Comparison of ENCODE assay signal across 12 cellular contexts in genomic region chr15:99443768-99444446, GRCh38.
DNase-seq lines count a peak whose midpoint lies in the region; ATAC-seq and TF ChIP-seq lines count a peak whose summit lies in the region.
"Had no signal": no experiment of that assay in that cellular context is flagged by ENCODE, and none has a peak within 500 bp of the region (broad histone marks: within the 10 kb centered on the region; RNA-seq: fewer than 3 reads in every experiment).

No MANE protein-coding gene starts in this region.

- no peaks in the 10 kb centered on the region for H3K36me3 ChIP-seq in naive thymus-derived CD4-positive, alpha-beta T cell (ENCODE audit: control insufficient read depth in 2 of 3, insufficient read depth in 3 of 3, low read length in 3 of 3)

- H3K9me3 Mint-ChIP-seq in natural killer cell (no peaks in the 10 kb centered on the region), endothelial cell (ENCODE audit: unreplicated experiment) (no peaks in the 10 kb centered on the region)
- H3K9me3 Mint-ChIP-seq in natural killer cell treated with Interleukin-12 subunit alpha and Interleukin-12 subunit beta and Interleukin-15 and Interleukin-18, amount 100 ng/mL, for 72 hours = no peaks in the 10 kb centered on the region
- H3K9me3 Mint-ChIP-seq in naive thymus-derived CD4-positive, alpha-beta T cell = peaks cover 0 to 4% (median 0%) of the 10 kb centered on the region in 11 donors
- H3K9me3 Mint-ChIP-seq: type B pancreatic cell had no signal

- POLR2A ChIA-PET in naive thymus-derived CD4-positive, alpha-beta T cell (lab: Charles Lee) = interaction anchor here (0.6 to 7.5 kb wide), 8 partner anchors 12 to 124 kb away, joined by 3 to 71 read pairs (median 4); partner anchors contain the start of gene MEF2A

- DNase-seq in natural killer cell (peak; percentile 9), ecto neural progenitor cell (ENCODE audit: low spot score) (peak; percentile 39), endothelial cell (ENCODE audit: low spot score) (no peak)
- DNase-seq in natural killer cell treated with Interleukin-12 subunit alpha and Interleukin-12 subunit beta and Interleukin-15 and Interleukin-18, amount 100 ng/mL, for 72 hours (ENCODE audit: low spot score) = no peak
- peak in 7 of 9 donors; percentile 18 to 70 (median 48) for DNase-seq in naive thymus-derived CD4-positive, alpha-beta T cell
- no peak for DNase-seq in stimulated activated CD4-positive, alpha-beta T cell treated with anti-CD3 and anti-CD28 coated beads, Interleukin-12 subunit alpha, Interleukin-12 subunit beta, amount 100 ng/mL, for 4 hours
- DNase-seq: activated gamma-delta T cell, AML-193, NCI-H1105 had no signal

- ATAC-seq in natural killer cell (peak in 1 of 3 donors; percentile 36), HG02884 (IDR thresholded peaks at IDR 0.05; ENCODE audit: unreplicated experiment) (no peak), GM19328 (IDR thresholded peaks at IDR 0.05; ENCODE audit: unreplicated experiment) (no peak)
- ATAC-seq in natural killer cell treated with Interleukin-12 subunit alpha and Interleukin-12 subunit beta and Interleukin-15 and Interleukin-18, amount 100 ng/mL, for 72 hours = no peak
- peak; percentile 66 for ATAC-seq in naive thymus-derived CD4-positive, alpha-beta T cell

- H3K27me3 ChIP-seq in naive thymus-derived CD4-positive, alpha-beta T cell (ENCODE audit: control insufficient read depth in 2 of 2, insufficient read depth in 2 of 2, low read length in 2 of 2) = no peaks in the 10 kb centered on the region

- H3K4me3 Mint-ChIP-seq in natural killer cell (no peak overlapping the region), endothelial cell (ENCODE audit: unreplicated experiment) (no peak overlapping the region)
- no peak overlapping the region for H3K4me3 Mint-ChIP-seq in natural killer cell treated with Interleukin-12 subunit alpha and Interleukin-12 subunit beta and Interleukin-15 and Interleukin-18, amount 100 ng/mL, for 72 hours
- peak overlapping the region; percentile 46 to 84 (median 70) for H3K4me3 Mint-ChIP-seq in naive thymus-derived CD4-positive, alpha-beta T cell
- H3K4me3 Mint-ChIP-seq: type B pancreatic cell had no signal

- H3K27me3 Mint-ChIP-seq in natural killer cell (ENCODE audit: low read depth in 2 of 2) (peaks cover 7 to 16% of the 10 kb centered on the region in 2 donors), endothelial cell (ENCODE audit: unreplicated experiment) (peaks cover 2% of the 10 kb centered on the region)
- H3K27me3 Mint-ChIP-seq in natural killer cell treated with Interleukin-12 subunit alpha and Interleukin-12 subunit beta and Interleukin-15 and Interleukin-18, amount 100 ng/mL, for 72 hours = peaks cover 13 to 20% of the 10 kb centered on the region in 2 donors
- H3K27me3 Mint-ChIP-seq in naive thymus-derived CD4-positive, alpha-beta T cell = peaks cover 0 to 12% (median 0%) of the 10 kb centered on the region in 5 donors
- H3K27me3 Mint-ChIP-seq: type B pancreatic cell had no signal

- H3K4me1 Mint-ChIP-seq in natural killer cell = peaks cover 6 to 7% of the 10 kb centered on the region in 2 donors
- H3K4me1 Mint-ChIP-seq in natural killer cell treated with Interleukin-12 subunit alpha and Interleukin-12 subunit beta and Interleukin-15 and Interleukin-18, amount 100 ng/mL, for 72 hours (ENCODE audit: low read depth in 2 of 2) = peaks cover 0 to 4% of the 10 kb centered on the region in 2 donors
- peaks cover 18 to 86% (median 63%) of the 10 kb centered on the region in 7 donors for H3K4me1 Mint-ChIP-seq in naive thymus-derived CD4-positive, alpha-beta T cell
- H3K4me1 Mint-ChIP-seq in endothelial cell (ENCODE audit: unreplicated experiment) = peaks cover 8% of the 10 kb centered on the region

- intact Hi-C loops in natural killer cell (cut with micrococcal nuclease) = no loop called here
- intact Hi-C loops in naive thymus-derived CD4-positive, alpha-beta T cell (cut with micrococcal nuclease) = loop anchor here (1.0 to 5.0 kb wide), 3 partner anchors 19 to 123 kb away; no protein-coding TSS in a partner anchor

- CTCF ChIA-PET in naive thymus-derived CD4-positive, alpha-beta T cell (lab: Charles Lee) = interaction anchor here (0.6 to 2.2 kb wide), 7 partner anchors 11 to 263 kb away, joined by 3 to 7 read pairs (median 3); no protein-coding TSS in a partner anchor

- peaks cover 0 to 43% of the 10 kb centered on the region in 2 donors for H3K4me1 ChIP-seq in naive thymus-derived CD4-positive, alpha-beta T cell (ENCODE audit: control insufficient read depth in 2 of 2, insufficient read depth in 2 of 2, low read length in 2 of 2)

- TF ChIP-seq CTCF in natural killer cell (IDR thresholded peaks at IDR 0.05) = no peak
- TF ChIP-seq CTCF in endothelial cell (IDR thresholded peaks at IDR 0.05; ENCODE audit: unreplicated experiment) = no peak

- no peak overlapping the region for H3K4me3 ChIP-seq in naive thymus-derived CD4-positive, alpha-beta T cell (ENCODE audit: low read length)

- H3K27ac ChIP-seq in naive thymus-derived CD4-positive, alpha-beta T cell (ENCODE audit: low read depth, low read length) = no peak overlapping the region

- H3K36me3 Mint-ChIP-seq in natural killer cell (no peaks in the 10 kb centered on the region), endothelial cell (ENCODE audit: low read depth, unreplicated experiment) (no peaks in the 10 kb centered on the region)
- no peaks in the 10 kb centered on the region for H3K36me3 Mint-ChIP-seq in natural killer cell treated with Interleukin-12 subunit alpha and Interleukin-12 subunit beta and Interleukin-15 and Interleukin-18, amount 100 ng/mL, for 72 hours
- no peaks in the 10 kb centered on the region for H3K36me3 Mint-ChIP-seq in naive thymus-derived CD4-positive, alpha-beta T cell
- H3K36me3 Mint-ChIP-seq: type B pancreatic cell had no signal

- no peak overlapping the region for H3K27ac Mint-ChIP-seq in natural killer cell
- peak overlapping the region in 1 of 2 donors; percentile 58 for H3K27ac Mint-ChIP-seq in natural killer cell treated with Interleukin-12 subunit alpha and Interleukin-12 subunit beta and Interleukin-15 and Interleukin-18, amount 100 ng/mL, for 72 hours
- peak overlapping the region; percentile 81 to 100 (median 93) for H3K27ac Mint-ChIP-seq in naive thymus-derived CD4-positive, alpha-beta T cell
- no peak overlapping the region for H3K27ac Mint-ChIP-seq in endothelial cell (ENCODE audit: unreplicated experiment)
- H3K27ac Mint-ChIP-seq: type B pancreatic cell had no signal

- no peaks in the 10 kb centered on the region for H3K9me3 ChIP-seq in naive thymus-derived CD4-positive, alpha-beta T cell (ENCODE audit: control insufficient read depth in 2 of 3, low read length in 3 of 3)

Comparison
In these comparisons a context has a peak if more than half of its experiments do, and no peak if none do; other contexts are left out.
1. DNase-seq: peak in natural killer cell (single experiment), ecto neural progenitor cell (single experiment) and naive thymus-derived CD4-positive, alpha-beta T cell (7 of 9); none in natural killer cell treated with Interleukin-12 subunit alpha and Interleukin-12 subunit beta and Interleukin-15 and Interleukin-18, amount 100 ng/mL, for 72 hours (single experiment), endothelial cell (single experiment) and stimulated activated CD4-positive, alpha-beta T cell treated with anti-CD3 and anti-CD28 coated beads, Interleukin-12 subunit alpha, Interleukin-12 subunit beta, amount 100 ng/mL, for 4 hours (single experiment).
2. H3K27ac Mint-ChIP-seq: peak in naive thymus-derived CD4-positive, alpha-beta T cell (9 of 9); none in natural killer cell (0 of 2) and endothelial cell (single experiment).
3. H3K4me3 Mint-ChIP-seq: peak in naive thymus-derived CD4-positive, alpha-beta T cell (10 of 10); none in natural killer cell (single experiment), natural killer cell treated with Interleukin-12 subunit alpha and Interleukin-12 subunit beta and Interleukin-15 and Interleukin-18, amount 100 ng/mL, for 72 hours (single experiment) and endothelial cell (single experiment).